ENCODE assay signal across 22 cellular contexts in genomic region chr20:61829526-61829925, GRCh38.
DNase-seq lines count a peak whose midpoint lies in the region; ATAC-seq and TF ChIP-seq lines count a peak whose summit lies in the region.
"Had no signal": no experiment of that assay in that cellular context is flagged by ENCODE, and none has a peak within 500 bp of the region (broad histone marks: within the 10 kb centered on the region; RNA-seq: fewer than 3 reads in every experiment).

No MANE protein-coding gene starts in this region.

- H3K36me3 Mint-ChIP-seq in glutamatergic neuron (ENCODE audit: unreplicated experiment) (peaks cover 14% of the 10 kb centered on the region), osteocyte (ENCODE audit: unreplicated experiment) (no peaks in the 10 kb centered on the region)
- H3K36me3 Mint-ChIP-seq: CD14-positive monocyte; CD8-positive, alpha-beta memory T cell had no signal

- H3K9me3 ChIP-seq in heart right ventricle (peaks cover 0 to 12% (median 0%) of the 10 kb centered on the region in 11 donors), osteoblast (ENCODE audit: low read depth, low read length) (no peaks in the 10 kb centered on the region)
- H3K9me3 ChIP-seq: A549, BE2C had no signal

- no peaks in the 10 kb centered on the region for H4K20me1 ChIP-seq in osteoblast (ENCODE audit: insufficient read depth, low read length)
- H4K20me1 ChIP-seq: BLaER1 treated with 17β-estradiol and CSF1 and Interleukin-3, amounts not matched to agents 10 nM and 100 nM had no signal

- H3K27ac Mint-ChIP-seq in glutamatergic neuron (ENCODE audit: unreplicated experiment) (no peak overlapping the region), osteocyte (ENCODE audit: unreplicated experiment) (no peak overlapping the region)
- H3K27ac Mint-ChIP-seq: CD14-positive monocyte; CD4-positive, alpha-beta T cell; CD8-positive, alpha-beta memory T cell had no signal

- H3K27me3 Mint-ChIP-seq in glutamatergic neuron (ENCODE audit: unreplicated experiment) (peaks cover 4% of the 10 kb centered on the region), osteocyte (ENCODE audit: unreplicated experiment) (peaks cover 6% of the 10 kb centered on the region)
- H3K27me3 Mint-ChIP-seq: CD4-positive, alpha-beta T cell had no signal

- H3K9me3 Mint-ChIP-seq in glutamatergic neuron (ENCODE audit: unreplicated experiment) = peaks cover 7% of the 10 kb centered on the region
- H3K9me3 Mint-ChIP-seq in osteocyte (ENCODE audit: unreplicated experiment) = peaks cover 8% of the 10 kb centered on the region
- H3K9me3 Mint-ChIP-seq: CD4-positive, alpha-beta T cell; CD8-positive, alpha-beta memory T cell had no signal

- peak; percentile 10 for DNase-seq in left cardiac atrium
- DNase-seq in heart right ventricle = no peak
- peak; percentile 3 for DNase-seq in glutamatergic neuron
- DNase-seq in osteoblast (ENCODE audit: insufficient read length, low spot score, missing footprints) = peak; percentile 45
- no peak for DNase-seq in hepatic stellate cell (ENCODE audit: low spot score)
- DNase-seq in osteocyte (ENCODE audit: extremely low spot score, unreplicated experiment) = no peak
- DNase-seq: 8988T; ACHN; AML-193; BE2C; CD4-positive, alpha-beta T cell; CD8-positive, alpha-beta memory T cell; DMS 273 treated with DMSO at 0.1 percent for 48 hours; DMS79 treated with DMSO at 0.1 percent for 48 hours; GF-D8; GM23248; H7; HCEC 1CT had no signal

- H2AFZ ChIP-seq in osteoblast (ENCODE audit: low read length) = no peak overlapping the region
- H2AFZ ChIP-seq: GM23248 had no signal

- no peaks in the 10 kb centered on the region for H3K4me1 Mint-ChIP-seq in glutamatergic neuron (ENCODE audit: low read depth, unreplicated experiment)
- H3K4me1 Mint-ChIP-seq in osteocyte (ENCODE audit: unreplicated experiment) = no peaks in the 10 kb centered on the region
- H3K4me1 Mint-ChIP-seq: CD8-positive, alpha-beta memory T cell had no signal

- H3K4me2 ChIP-seq in osteoblast (ENCODE audit: insufficient read depth, low read length) = no peak overlapping the region
- H3K4me2 ChIP-seq: A549 had no signal

- no peak for TF ChIP-seq CTCF in heart right ventricle (IDR thresholded peaks at IDR 0.05)
- no peak for TF ChIP-seq CTCF in glutamatergic neuron (IDR thresholded peaks at IDR 0.05; ENCODE audit: partially characterized antibody, unreplicated experiment)
- no peak for TF ChIP-seq CTCF in osteoblast (IDR thresholded peaks at IDR 0.05; ENCODE audit: extremely low read depth, low read depth, low read length)
- no peak for TF ChIP-seq CTCF in osteocyte (IDR thresholded peaks at IDR 0.05)

- WGBS in heart right ventricle, 2 donors = 81 to 84% methylated on average over 17 of the region's 17 CpGs

- no peak overlapping the region for H3K4me3 Mint-ChIP-seq in glutamatergic neuron (ENCODE audit: unreplicated experiment)
- no peak overlapping the region for H3K4me3 Mint-ChIP-seq in osteocyte (ENCODE audit: unreplicated experiment)
- H3K4me3 Mint-ChIP-seq: CD14-positive monocyte; CD4-positive, alpha-beta T cell; CD8-positive, alpha-beta memory T cell had no signal

- no peak overlapping the region for H3K4me3 ChIP-seq in heart right ventricle
- no peak overlapping the region for H3K4me3 ChIP-seq in osteoblast (ENCODE audit: insufficient read depth, low read length)
- H3K4me3 ChIP-seq: A549; BLaER1 treated with 17β-estradiol and CSF1 and Interleukin-3, amounts not matched to agents 10 nM and 100 nM; GM23248 had no signal

- ATAC-seq in left cardiac atrium = no peak
- ATAC-seq in heart right ventricle = no peak
- no peak for ATAC-seq in GM18868 (IDR thresholded peaks at IDR 0.05; ENCODE audit: unreplicated experiment)
- ATAC-seq: A549 had no signal

- no peaks in the 10 kb centered on the region for H3K79me2 ChIP-seq in osteoblast (ENCODE audit: insufficient read depth, low read length)

- H3K27ac ChIP-seq in heart right ventricle = no peak overlapping the region
- no peak overlapping the region for H3K27ac ChIP-seq in osteoblast (ENCODE audit: low read depth, low read length)
- H3K27ac ChIP-seq: A549; BLaER1 treated with 17β-estradiol and CSF1 and Interleukin-3, amounts not matched to agents 10 nM and 100 nM; GM23248 had no signal

- H3K36me3 ChIP-seq in heart right ventricle (no peaks in the 10 kb centered on the region), osteoblast (ENCODE audit: insufficient read depth, low read length) (no peaks in the 10 kb centered on the region)
- H3K36me3 ChIP-seq: BE2C; BLaER1 treated with 17β-estradiol and CSF1 and Interleukin-3, amounts not matched to agents 10 nM and 100 nM had no signal

- peaks cover 0 to 38% (median 33%) of the 10 kb centered on the region in 7 donors for H3K27me3 ChIP-seq in heart right ventricle
- no peaks in the 10 kb centered on the region for H3K27me3 ChIP-seq in osteoblast (ENCODE audit: insufficient read depth, low read length)
- H3K27me3 ChIP-seq: BE2C; BLaER1 treated with 17β-estradiol and CSF1 and Interleukin-3, amounts not matched to agents 10 nM and 100 nM had no signal

- no peaks in the 10 kb centered on the region for H3K4me1 ChIP-seq in heart right ventricle
- no peaks in the 10 kb centered on the region for H3K4me1 ChIP-seq in osteoblast (ENCODE audit: insufficient read depth, low read length)
- H3K4me1 ChIP-seq: A549, BE2C had no signal

- intact Hi-C loops in left cardiac atrium (cut with DNase I) = no loop called here
- intact Hi-C loops in heart right ventricle (cut with DNase I) = loop anchor here in 1 of 10 donors (10.0 kb wide), 1 partner anchor 65 kb away; no protein-coding TSS in a partner anchor

Comparison
In these comparisons a context has a peak if more than half of its experiments do, and no peak if none do; other contexts are left out.
1. DNase-seq: peak in left cardiac atrium (single experiment), glutamatergic neuron (single experiment) and osteoblast (single experiment); none in heart right ventricle (0 of 2), hepatic stellate cell (single experiment) and osteocyte (single experiment).